In genomic region chr1:3677411-3677944, GRCh38 we compare ENCODE assay signal across 1 cellular context.
TF ChIP-seq lines count a peak whose summit lies in the region.

No MANE protein-coding gene starts in this region.

TF ChIP-seq in GM23338, 12 proteins besides CTCF, POLR2A, EP300 and RAD21 (continued from another document):
- no peak for TF ChIP-seq ZNF462 (CRISPR knock-in tag; IDR thresholded peaks at IDR 0.05)
- TF ChIP-seq ZNF331 (CRISPR knock-in tag; IDR thresholded peaks at IDR 0.05; ENCODE audit: low read depth) = no peak
- no peak for TF ChIP-seq EZH2 (IDR thresholded peaks at IDR 0.05; ENCODE audit: low read depth, unreplicated experiment)
- no peak for TF ChIP-seq ETS1 (IDR thresholded peaks at IDR 0.05)
- TF ChIP-seq CREB1 (CRISPR knock-in tag; IDR thresholded peaks at IDR 0.05; ENCODE audit: low read depth) = no peak
- TF ChIP-seq NANOG (IDR thresholded peaks at IDR 0.05; ENCODE audit: borderline replicate concordance) = no peak
